In the genomic region with DNA sequence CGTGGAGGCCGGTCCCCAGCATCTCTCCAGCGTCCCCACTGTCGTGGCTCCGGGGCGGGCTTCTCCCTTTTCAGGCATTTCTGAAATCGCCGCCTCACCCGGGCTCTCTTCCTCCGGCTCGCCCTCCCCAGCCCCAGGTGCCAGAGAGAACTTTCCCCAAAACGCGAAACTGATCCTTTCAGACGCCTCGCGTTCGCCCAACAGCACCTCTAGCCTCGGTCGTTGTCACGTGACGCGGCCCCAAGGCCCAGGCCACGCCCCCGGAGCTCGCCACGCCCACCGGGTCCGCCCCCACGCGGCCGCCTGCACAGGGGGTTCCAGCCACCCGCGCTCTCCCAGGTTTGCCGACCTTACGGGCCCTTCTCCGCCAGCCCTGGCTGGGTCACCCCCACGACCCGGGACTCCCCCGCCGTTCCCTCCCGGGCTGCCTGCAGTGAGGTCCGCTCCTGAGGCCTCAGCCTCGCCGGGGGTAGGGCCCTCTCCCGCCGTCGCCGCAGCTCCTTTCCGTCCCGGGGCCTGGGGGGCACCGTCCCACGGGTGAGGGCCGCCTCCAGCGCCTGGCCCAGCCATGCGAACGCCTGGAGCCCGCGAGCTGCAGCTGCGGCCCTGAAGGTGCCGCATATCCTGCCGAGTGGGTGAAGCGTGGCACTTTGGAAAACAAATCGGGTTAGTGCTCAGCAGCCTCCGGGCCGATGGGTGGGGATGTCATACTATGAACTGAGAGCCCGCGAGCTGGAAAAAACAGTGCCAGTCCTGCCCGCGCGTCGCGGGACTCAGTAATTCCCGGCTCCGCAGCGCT, we compare ENCODE assay signal across 1 cellular context.
A peak's percentile ranks its signal among the peaks of the same experiment; 100 is the strongest.
TF ChIP-seq lines count a peak whose summit lies in the region.

No MANE protein-coding gene starts in this region.

TF ChIP-seq in HepG2, 621 proteins besides CTCF, POLR2A, EP300 and RAD21 (continued from another document and continues in another):
- TF ChIP-seq IRX3 (CRISPR knock-in tag; IDR thresholded peaks at IDR 0.05; ENCODE audit: borderline replicate concordance, low read depth) (peak; percentile 64; the same call in 1 of the 2 replicates), YEATS2 (CRISPR knock-in tag; IDR thresholded peaks at IDR 0.05; ENCODE audit: borderline replicate concordance) (no peak), ATF7 (IDR thresholded peaks at IDR 0.05) (no peak), ATF7 (CRISPR knock-in tag; IDR thresholded peaks at IDR 0.05) (0 out of 2 replicates have a peak, but pooled peaks have one; percentile 35), EEA1 (CRISPR knock-in tag; IDR thresholded peaks at IDR 0.05; ENCODE audit: borderline replicate concordance) (peak; percentile 76; the same call in 1 of the 2 replicates), NONO (IDR thresholded peaks at IDR 0.05) (no peak), NONO (CRISPR knock-in tag; conservative IDR thresholded peaks at IDR 0.05) (peak; percentile 39; the same call in 1 of the 2 replicates), ZNF143 (CRISPR knock-in tag; IDR thresholded peaks at IDR 0.05) (no peak), ZFP36L1 (CRISPR knock-in tag; IDR thresholded peaks at IDR 0.05) (no peak), THYN1 (CRISPR knock-in tag; IDR thresholded peaks at IDR 0.05; ENCODE audit: borderline replicate concordance, low read depth) (no peak), ZNF496 (CRISPR knock-in tag; IDR thresholded peaks at IDR 0.05; ENCODE audit: insufficient replicate concordance) (no peak), MXI1 (IDR thresholded peaks at IDR 0.05; ENCODE audit: borderline replicate concordance, low read depth, low read length) (no peak; the same call in 2 of the 3 replicates), SETDB1 (CRISPR knock-in tag; IDR thresholded peaks at IDR 0.05; ENCODE audit: borderline replicate concordance) (no peak), MTF1 (CRISPR knock-in tag; IDR thresholded peaks at IDR 0.05) (no peak), HOXA7 (CRISPR knock-in tag; IDR thresholded peaks at IDR 0.05) (no peak), NFRKB (IDR thresholded peaks at IDR 0.05) (no peak), SUZ12 (IDR thresholded peaks at IDR 0.05; ENCODE audit: low read depth, low read length) (no peak)
- TF ChIP-seq, protein P1, sequence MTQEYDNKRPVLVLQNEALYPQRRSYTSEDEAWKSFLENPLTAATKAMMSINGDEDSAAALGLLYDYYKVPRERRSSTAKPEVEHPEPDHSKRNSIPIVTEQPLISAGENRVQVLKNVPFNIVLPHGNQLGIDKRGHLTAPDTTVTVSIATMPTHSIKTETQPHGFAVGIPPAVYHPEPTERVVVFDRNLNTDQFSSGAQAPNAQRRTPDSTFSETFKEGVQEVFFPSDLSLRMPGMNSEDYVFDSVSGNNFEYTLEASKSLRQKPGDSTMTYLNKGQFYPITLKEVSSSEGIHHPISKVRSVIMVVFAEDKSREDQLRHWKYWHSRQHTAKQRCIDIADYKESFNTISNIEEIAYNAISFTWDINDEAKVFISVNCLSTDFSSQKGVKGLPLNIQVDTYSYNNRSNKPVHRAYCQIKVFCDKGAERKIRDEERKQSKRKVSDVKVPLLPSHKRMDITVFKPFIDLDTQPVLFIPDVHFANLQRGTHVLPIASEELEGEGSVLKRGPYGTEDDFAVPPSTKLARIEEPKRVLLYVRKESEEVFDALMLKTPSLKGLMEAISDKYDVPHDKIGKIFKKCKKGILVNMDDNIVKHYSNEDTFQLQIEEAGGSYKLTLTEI (CRISPR knock-in tag; conservative IDR thresholded peaks at IDR 0.05), result no peak
- TF ChIP-seq, protein P2, sequence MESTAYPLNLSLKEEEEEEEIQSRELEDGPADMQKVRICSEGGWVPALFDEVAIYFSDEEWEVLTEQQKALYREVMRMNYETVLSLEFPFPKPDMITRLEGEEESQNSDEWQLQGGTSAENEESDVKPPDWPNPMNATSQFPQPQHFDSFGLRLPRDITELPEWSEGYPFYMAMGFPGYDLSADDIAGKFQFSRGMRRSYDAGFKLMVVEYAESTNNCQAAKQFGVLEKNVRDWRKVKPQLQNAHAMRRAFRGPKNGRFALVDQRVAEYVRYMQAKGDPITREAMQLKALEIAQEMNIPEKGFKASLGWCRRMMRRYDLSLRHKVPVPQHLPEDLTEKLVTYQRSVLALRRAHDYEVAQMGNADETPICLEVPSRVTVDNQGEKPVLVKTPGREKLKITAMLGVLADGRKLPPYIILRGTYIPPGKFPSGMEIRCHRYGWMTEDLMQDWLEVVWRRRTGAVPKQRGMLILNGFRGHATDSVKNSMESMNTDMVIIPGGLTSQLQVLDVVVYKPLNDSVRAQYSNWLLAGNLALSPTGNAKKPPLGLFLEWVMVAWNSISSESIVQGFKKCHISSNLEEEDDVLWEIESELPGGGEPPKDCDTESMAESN (CRISPR knock-in tag; conservative IDR thresholded peaks at IDR 0.05), result no peak
- TF ChIP-seq, protein P3, sequence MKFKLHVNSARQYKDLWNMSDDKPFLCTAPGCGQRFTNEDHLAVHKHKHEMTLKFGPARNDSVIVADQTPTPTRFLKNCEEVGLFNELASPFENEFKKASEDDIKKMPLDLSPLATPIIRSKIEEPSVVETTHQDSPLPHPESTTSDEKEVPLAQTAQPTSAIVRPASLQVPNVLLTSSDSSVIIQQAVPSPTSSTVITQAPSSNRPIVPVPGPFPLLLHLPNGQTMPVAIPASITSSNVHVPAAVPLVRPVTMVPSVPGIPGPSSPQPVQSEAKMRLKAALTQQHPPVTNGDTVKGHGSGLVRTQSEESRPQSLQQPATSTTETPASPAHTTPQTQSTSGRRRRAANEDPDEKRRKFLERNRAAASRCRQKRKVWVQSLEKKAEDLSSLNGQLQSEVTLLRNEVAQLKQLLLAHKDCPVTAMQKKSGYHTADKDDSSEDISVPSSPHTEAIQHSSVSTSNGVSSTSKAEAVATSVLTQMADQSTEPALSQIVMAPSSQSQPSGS (CRISPR knock-in tag; IDR thresholded peaks at IDR 0.05), result no peak
- TF ChIP-seq, protein P4, sequence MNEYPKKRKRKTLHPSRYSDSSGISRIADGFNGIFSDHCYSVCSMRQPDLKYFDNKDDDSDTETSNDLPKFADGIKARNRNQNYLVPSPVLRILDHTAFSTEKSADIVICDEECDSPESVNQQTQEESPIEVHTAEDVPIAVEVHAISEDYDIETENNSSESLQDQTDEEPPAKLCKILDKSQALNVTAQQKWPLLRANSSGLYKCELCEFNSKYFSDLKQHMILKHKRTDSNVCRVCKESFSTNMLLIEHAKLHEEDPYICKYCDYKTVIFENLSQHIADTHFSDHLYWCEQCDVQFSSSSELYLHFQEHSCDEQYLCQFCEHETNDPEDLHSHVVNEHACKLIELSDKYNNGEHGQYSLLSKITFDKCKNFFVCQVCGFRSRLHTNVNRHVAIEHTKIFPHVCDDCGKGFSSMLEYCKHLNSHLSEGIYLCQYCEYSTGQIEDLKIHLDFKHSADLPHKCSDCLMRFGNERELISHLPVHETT (CRISPR knock-in tag; conservative IDR thresholded peaks at IDR 0.05), result no peak
- TF ChIP-seq, protein P5, sequence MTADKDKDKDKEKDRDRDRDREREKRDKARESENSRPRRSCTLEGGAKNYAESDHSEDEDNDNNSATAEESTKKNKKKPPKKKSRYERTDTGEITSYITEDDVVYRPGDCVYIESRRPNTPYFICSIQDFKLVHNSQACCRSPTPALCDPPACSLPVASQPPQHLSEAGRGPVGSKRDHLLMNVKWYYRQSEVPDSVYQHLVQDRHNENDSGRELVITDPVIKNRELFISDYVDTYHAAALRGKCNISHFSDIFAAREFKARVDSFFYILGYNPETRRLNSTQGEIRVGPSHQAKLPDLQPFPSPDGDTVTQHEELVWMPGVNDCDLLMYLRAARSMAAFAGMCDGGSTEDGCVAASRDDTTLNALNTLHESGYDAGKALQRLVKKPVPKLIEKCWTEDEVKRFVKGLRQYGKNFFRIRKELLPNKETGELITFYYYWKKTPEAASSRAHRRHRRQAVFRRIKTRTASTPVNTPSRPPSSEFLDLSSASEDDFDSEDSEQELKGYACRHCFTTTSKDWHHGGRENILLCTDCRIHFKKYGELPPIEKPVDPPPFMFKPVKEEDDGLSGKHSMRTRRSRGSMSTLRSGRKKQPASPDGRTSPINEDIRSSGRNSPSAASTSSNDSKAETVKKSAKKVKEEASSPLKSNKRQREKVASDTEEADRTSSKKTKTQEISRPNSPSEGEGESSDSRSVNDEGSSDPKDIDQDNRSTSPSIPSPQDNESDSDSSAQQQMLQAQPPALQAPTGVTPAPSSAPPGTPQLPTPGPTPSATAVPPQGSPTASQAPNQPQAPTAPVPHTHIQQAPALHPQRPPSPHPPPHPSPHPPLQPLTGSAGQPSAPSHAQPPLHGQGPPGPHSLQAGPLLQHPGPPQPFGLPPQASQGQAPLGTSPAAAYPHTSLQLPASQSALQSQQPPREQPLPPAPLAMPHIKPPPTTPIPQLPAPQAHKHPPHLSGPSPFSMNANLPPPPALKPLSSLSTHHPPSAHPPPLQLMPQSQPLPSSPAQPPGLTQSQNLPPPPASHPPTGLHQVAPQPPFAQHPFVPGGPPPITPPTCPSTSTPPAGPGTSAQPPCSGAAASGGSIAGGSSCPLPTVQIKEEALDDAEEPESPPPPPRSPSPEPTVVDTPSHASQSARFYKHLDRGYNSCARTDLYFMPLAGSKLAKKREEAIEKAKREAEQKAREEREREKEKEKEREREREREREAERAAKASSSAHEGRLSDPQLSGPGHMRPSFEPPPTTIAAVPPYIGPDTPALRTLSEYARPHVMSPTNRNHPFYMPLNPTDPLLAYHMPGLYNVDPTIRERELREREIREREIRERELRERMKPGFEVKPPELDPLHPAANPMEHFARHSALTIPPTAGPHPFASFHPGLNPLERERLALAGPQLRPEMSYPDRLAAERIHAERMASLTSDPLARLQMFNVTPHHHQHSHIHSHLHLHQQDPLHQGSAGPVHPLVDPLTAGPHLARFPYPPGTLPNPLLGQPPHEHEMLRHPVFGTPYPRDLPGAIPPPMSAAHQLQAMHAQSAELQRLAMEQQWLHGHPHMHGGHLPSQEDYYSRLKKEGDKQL (CRISPR knock-in tag; IDR thresholded peaks at IDR 0.05; ENCODE audit: low read depth), result no peak
- TF ChIP-seq, protein P6, sequence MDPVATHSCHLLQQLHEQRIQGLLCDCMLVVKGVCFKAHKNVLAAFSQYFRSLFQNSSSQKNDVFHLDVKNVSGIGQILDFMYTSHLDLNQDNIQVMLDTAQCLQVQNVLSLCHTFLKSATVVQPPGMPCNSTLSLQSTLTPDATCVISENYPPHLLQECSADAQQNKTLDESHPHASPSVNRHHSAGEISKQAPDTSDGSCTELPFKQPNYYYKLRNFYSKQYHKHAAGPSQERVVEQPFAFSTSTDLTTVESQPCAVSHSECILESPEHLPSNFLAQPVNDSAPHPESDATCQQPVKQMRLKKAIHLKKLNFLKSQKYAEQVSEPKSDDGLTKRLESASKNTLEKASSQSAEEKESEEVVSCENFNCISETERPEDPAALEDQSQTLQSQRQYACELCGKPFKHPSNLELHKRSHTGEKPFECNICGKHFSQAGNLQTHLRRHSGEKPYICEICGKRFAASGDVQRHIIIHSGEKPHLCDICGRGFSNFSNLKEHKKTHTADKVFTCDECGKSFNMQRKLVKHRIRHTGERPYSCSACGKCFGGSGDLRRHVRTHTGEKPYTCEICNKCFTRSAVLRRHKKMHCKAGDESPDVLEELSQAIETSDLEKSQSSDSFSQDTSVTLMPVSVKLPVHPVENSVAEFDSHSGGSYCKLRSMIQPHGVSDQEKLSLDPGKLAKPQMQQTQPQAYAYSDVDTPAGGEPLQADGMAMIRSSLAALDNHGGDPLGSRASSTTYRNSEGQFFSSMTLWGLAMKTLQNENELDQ (CRISPR knock-in tag; IDR thresholded peaks at IDR 0.05; ENCODE audit: borderline replicate concordance), result no peak
- TF ChIP-seq, protein P7, sequence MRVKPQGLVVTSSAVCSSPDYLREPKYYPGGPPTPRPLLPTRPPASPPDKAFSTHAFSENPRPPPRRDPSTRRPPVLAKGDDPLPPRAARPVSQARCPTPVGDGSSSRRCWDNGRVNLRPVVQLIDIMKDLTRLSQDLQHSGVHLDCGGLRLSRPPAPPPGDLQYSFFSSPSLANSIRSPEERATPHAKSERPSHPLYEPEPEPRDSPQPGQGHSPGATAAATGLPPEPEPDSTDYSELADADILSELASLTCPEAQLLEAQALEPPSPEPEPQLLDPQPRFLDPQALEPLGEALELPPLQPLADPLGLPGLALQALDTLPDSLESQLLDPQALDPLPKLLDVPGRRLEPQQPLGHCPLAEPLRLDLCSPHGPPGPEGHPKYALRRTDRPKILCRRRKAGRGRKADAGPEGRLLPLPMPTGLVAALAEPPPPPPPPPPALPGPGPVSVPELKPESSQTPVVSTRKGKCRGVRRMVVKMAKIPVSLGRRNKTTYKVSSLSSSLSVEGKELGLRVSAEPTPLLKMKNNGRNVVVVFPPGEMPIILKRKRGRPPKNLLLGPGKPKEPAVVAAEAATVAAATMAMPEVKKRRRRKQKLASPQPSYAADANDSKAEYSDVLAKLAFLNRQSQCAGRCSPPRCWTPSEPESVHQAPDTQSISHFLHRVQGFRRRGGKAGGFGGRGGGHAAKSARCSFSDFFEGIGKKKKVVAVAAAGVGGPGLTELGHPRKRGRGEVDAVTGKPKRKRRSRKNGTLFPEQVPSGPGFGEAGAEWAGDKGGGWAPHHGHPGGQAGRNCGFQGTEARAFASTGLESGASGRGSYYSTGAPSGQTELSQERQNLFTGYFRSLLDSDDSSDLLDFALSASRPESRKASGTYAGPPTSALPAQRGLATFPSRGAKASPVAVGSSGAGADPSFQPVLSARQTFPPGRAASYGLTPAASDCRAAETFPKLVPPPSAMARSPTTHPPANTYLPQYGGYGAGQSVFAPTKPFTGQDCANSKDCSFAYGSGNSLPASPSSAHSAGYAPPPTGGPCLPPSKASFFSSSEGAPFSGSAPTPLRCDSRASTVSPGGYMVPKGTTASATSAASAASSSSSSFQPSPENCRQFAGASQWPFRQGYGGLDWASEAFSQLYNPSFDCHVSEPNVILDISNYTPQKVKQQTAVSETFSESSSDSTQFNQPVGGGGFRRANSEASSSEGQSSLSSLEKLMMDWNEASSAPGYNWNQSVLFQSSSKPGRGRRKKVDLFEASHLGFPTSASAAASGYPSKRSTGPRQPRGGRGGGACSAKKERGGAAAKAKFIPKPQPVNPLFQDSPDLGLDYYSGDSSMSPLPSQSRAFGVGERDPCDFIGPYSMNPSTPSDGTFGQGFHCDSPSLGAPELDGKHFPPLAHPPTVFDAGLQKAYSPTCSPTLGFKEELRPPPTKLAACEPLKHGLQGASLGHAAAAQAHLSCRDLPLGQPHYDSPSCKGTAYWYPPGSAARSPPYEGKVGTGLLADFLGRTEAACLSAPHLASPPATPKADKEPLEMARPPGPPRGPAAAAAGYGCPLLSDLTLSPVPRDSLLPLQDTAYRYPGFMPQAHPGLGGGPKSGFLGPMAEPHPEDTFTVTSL (CRISPR knock-in tag; IDR thresholded peaks at IDR 0.05; ENCODE audit: borderline replicate concordance), result no peak
- TF ChIP-seq, protein P8, sequence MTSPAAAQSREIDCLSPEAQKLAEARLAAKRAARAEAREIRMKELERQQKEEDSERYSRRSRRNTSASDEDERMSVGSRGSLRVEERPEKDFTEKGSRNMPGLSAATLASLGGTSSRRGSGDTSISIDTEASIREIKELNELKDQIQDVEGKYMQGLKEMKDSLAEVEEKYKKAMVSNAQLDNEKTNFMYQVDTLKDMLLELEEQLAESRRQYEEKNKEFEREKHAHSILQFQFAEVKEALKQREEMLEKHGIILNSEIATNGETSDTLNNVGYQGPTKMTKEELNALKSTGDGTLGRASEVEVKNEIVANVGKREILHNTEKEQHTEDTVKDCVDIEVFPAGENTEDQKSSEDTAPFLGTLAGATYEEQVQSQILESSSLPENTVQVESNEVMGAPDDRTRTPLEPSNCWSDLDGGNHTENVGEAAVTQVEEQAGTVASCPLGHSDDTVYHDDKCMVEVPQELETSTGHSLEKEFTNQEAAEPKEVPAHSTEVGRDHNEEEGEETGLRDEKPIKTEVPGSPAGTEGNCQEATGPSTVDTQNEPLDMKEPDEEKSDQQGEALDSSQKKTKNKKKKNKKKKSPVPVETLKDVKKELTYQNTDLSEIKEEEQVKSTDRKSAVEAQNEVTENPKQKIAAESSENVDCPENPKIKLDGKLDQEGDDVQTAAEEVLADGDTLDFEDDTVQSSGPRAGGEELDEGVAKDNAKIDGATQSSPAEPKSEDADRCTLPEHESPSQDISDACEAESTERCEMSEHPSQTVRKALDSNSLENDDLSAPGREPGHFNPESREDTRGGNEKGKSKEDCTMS (CRISPR knock-in tag; conservative IDR thresholded peaks at IDR 0.05), result 0 out of 2 replicates have a peak, but pooled peaks have one; percentile 51
- TF ChIP-seq, protein P9, sequence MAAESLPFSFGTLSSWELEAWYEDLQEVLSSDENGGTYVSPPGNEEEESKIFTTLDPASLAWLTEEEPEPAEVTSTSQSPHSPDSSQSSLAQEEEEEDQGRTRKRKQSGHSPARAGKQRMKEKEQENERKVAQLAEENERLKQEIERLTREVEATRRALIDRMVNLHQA (CRISPR knock-in tag; IDR thresholded peaks at IDR 0.05), result no peak
